In the genomic region with DNA sequence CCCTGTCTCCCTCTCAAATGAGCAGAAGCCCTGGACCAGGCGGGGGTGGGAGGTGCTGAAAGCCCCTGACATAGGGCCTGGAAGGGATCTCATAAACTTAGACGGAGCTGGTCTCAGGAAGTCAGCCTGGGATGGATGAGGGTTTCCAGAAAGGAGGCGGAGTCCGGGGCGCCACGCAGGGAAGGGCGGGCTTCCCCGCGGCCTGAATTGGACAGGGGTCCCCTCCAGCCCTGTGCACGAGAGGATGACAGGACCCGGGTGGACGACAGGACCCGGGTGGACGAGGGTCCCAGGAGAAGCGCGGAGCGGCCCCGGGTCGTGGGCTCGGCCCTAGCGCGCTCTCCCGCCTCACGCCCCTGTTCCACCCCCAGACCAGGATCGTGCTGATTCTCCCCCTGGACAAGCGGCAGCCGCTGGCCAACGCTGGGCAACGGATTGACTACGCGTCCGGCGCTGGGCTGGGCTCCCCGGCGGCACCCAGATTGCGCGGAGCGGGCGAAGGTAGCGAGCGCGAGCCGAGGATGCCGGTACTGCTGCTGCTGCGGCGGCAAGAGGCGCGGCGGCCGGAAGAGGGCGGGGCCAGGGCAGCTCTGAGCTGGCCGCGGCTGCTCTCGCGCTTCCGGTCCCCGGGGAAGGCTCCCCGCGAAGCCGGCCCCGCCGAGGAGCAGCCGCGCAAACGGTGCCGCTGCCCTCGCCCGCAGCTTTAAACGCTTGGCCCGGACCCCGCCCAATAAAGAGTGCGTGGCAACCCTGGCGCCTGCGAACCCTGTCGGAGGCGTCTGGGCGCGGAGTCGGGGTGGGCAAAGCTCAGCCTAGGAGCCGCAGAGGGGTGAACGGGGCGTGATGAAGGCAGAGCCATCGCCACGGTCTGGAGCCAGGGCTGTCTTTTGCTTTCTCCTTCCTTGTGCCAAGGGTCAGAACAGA, we compare ENCODE assay signal across 8 cellular contexts. TPM values are rescaled to one million over a fixed set of nuclear protein-coding genes. Genes with fewer than 3 reads are reported as not detected.
DNase-seq lines count a peak whose midpoint lies in the region; FAIRE-seq and TF ChIP-seq lines count a peak whose summit lies in the region.

No MANE protein-coding gene starts in this region.

- TF ChIP-seq EP300 in esophagus muscularis mucosa (IDR thresholded peaks at IDR 0.05) = no peak

- peak overlapping the region; percentile 87 to 96 (median 92) for H3K27ac ChIP-seq in esophagus muscularis mucosa (replicated peaks in 1 of 4)
- H3K27ac ChIP-seq in muscle layer of duodenum (ENCODE audit: low read length) = peak overlapping the region; percentile 77

- intact Hi-C loops in esophagus muscularis mucosa (cut with DNase I) = no loop called here

- peak in 2 of 3 experiments; percentile 7 to 14 for TF ChIP-seq CTCF in esophagus muscularis mucosa (IDR thresholded peaks at IDR 0.05)

- H3K36me3 ChIP-seq in esophagus muscularis mucosa (peaks cover 0 to 23% (median 19%) of the 10 kb centered on the region in 4 donors), muscle layer of duodenum (ENCODE audit: control insufficient read depth in 1 of 2, insufficient read depth in 2 of 2, low read length in 2 of 2) (peaks cover 0 to 22% of the 10 kb centered on the region in 2 donors)

- FAIRE-seq in RCC 7860 (lab: Jason Lieb, UNC) = no peak

- WGBS in esophagus muscularis mucosa = 0% methylated on average over 11 of the region's 84 CpGs

- no peaks in the 10 kb centered on the region for H3K9me3 ChIP-seq in esophagus muscularis mucosa
- no peaks in the 10 kb centered on the region for H3K9me3 ChIP-seq in muscle layer of duodenum (ENCODE audit: control insufficient read depth in 1 of 2, low read length in 2 of 2)

- H3K27me3 ChIP-seq in esophagus muscularis mucosa = no peaks in the 10 kb centered on the region
- H3K27me3 ChIP-seq in muscle layer of duodenum (ENCODE audit: low read depth, low read length) = no peaks in the 10 kb centered on the region

- peak overlapping the region; percentile 75 to 94 (median 82) for H3K4me3 ChIP-seq in esophagus muscularis mucosa
- peak overlapping the region; percentile 78 to 93 for H3K4me3 ChIP-seq in muscle layer of duodenum (ENCODE audit: low read depth in 1 of 2, low read length in 2 of 2)

- peaks cover 40 to 53% (median 49%) of the 10 kb centered on the region in 4 donors for H3K4me1 ChIP-seq in esophagus muscularis mucosa
- H3K4me1 ChIP-seq in muscle layer of duodenum (ENCODE audit: control insufficient read depth in 1 of 2, insufficient read depth in 2 of 2, low read length in 2 of 2) = peaks cover 11 to 42% of the 10 kb centered on the region in 2 donors

- peak; percentile 92 for TF ChIP-seq POLR2A in GM19099 (IDR thresholded peaks at IDR 0.05; ENCODE audit: extremely low read depth, insufficient read length, low read depth)
- TF ChIP-seq POLR2A in esophagus muscularis mucosa (IDR thresholded peaks at IDR 0.05; ENCODE audit: low read depth) = peak; percentile 35

- DNase-seq in AG20443 (ENCODE audit: low spot score) (peak; percentile 93), HuH-7.5 (ENCODE audit: low spot score) (peak; percentile 93), RCC 7860 (ENCODE audit: low spot score) (peak; percentile 71), esophagus muscularis mucosa (ENCODE audit: extremely low spot score) (no peak)
- DNase-seq in activated T-cell treated with anti-CD3 and anti-CD28 coated beads, Interleukin-2, amount 50 U/mL, for 48 hours = peak; percentile 87 to 90
- peak; percentile 44 to 81 for DNase-seq in stimulated activated CD8-positive, alpha-beta memory T cell treated with anti-CD3 and anti-CD28 coated beads, Interleukin-7, amount 100 ng/mL, for 4 hours (ENCODE audit: low read depth in 2 of 2)

RNA-seq across cellular contexts. Expression of a gene that starts 1.3 kb away (rescaled TPM):
- total RNA-seq in esophagus muscularis mucosa = under 1 TPM in 1 of 4 donors, not detected in 3; 0.23 TPM

RNA-seq across cellular contexts. Expression of a gene that starts 3.3 kb away (rescaled TPM):
- 1 to 10 TPM; 1.3 to 2.5 (median 2.0) TPM for total RNA-seq in esophagus muscularis mucosa

RNA-seq across cellular contexts. Expression of a gene that starts 10.8 kb away (rescaled TPM):
- 10 to 100 TPM; 34.1 to 43.4 (median 39.9) TPM for total RNA-seq in esophagus muscularis mucosa

RNA-seq across cellular contexts. Expression of a gene that starts 22.8 kb away (rescaled TPM):
- total RNA-seq in esophagus muscularis mucosa = 1 to 10 TPM; 1.8 to 5.0 (median 2.9) TPM

RNA-seq across cellular contexts. Expression of a gene that starts 56.7 kb away (rescaled TPM):
- total RNA-seq in esophagus muscularis mucosa = 10 to 100 TPM in 2 of 4 donors, 1 to 10 TPM in 2; 4.5 to 13.0 (median 9.2) TPM
